Comparison of ENCODE assay signal across 14 cellular contexts in genomic region chr15:100615801-100616200, GRCh38. TPM values are rescaled to one million over a fixed set of nuclear protein-coding genes. Genes with fewer than 3 reads are reported as not detected.
A peak's percentile ranks its signal among the peaks of the same experiment; 100 is the strongest.
DNase-seq lines count a peak whose midpoint lies in the region; TF ChIP-seq lines count a peak whose summit lies in the region.
"Had no signal": no experiment of that assay in that cellular context is flagged by ENCODE, and none has a peak within 500 bp of the region (broad histone marks: within the 10 kb centered on the region; RNA-seq: fewer than 3 reads in every experiment).

No MANE protein-coding gene starts in this region.

- H3K4me1 ChIP-seq in breast epithelium = no peaks in the 10 kb centered on the region
- H3K4me1 ChIP-seq in mucosa of rectum (ENCODE audit: control insufficient read depth in 2 of 2, insufficient read depth in 2 of 2, low read length in 2 of 2) = peaks cover 18 to 27% of the 10 kb centered on the region in 2 donors
- H3K4me1 ChIP-seq: BLaER1 had no signal

- no TSS peak for BruUV-seq in MCF 10A (replicated peaks; lab: Mats Ljungman, UMichigan)
- BruUV-seq in Calu3 (replicated peaks; lab: Mats Ljungman, UMichigan) = no TSS peak

- TF ChIP-seq CTCF in MCF 10A (IDR thresholded peaks at IDR 0.05; ENCODE audit: unreplicated experiment) = no peak
- TF ChIP-seq CTCF in breast epithelium (IDR thresholded peaks at IDR 0.05) = no peak
- TF ChIP-seq CTCF in Calu3 (IDR thresholded peaks at IDR 0.05; ENCODE audit: unreplicated experiment) = no peak

- POLR2A ChIA-PET in MCF 10A (lab: Yijun Ruan, JAX) = interaction anchor here (0.5 kb wide), 1 partner anchor 1137 kb away, joined by 3 read pairs; no protein-coding TSS in a partner anchor

- H3K27me3 ChIP-seq in breast epithelium (no peaks in the 10 kb centered on the region), mucosa of rectum (ENCODE audit: control insufficient read depth in 2 of 2, insufficient read depth in 2 of 2, low read length in 2 of 2) (no peaks in the 10 kb centered on the region)
- H3K27me3 ChIP-seq: BLaER1 had no signal

- H3K36me3 Mint-ChIP-seq in MCF 10A (ENCODE audit: insufficient read depth, unreplicated experiment) (peaks cover 68% of the 10 kb centered on the region), Calu3 (ENCODE audit: insufficient read depth, unreplicated experiment) (peaks cover 26% of the 10 kb centered on the region)

- CTCF ChIA-PET in MCF 10A (lab: Yijun Ruan, JAX) = interaction anchor here (0.6 to 1.7 kb wide), 5 partner anchors 9 to 421 kb away, joined by 3 to 10 read pairs (median 5); no protein-coding TSS in a partner anchor
- CTCF ChIA-PET in Calu3 (lab: Charles Lee) = no interaction called here

- intact Hi-C loops in MCF 10A (cut with micrococcal nuclease) (no loop called here), breast epithelium (cut with DNase I; ENCODE audit: low total_unique reads) (no loop called here), Calu3 (cut with micrococcal nuclease; ENCODE audit: unreplicated experiment) (no loop called here)

- H3K27ac Mint-ChIP-seq in MCF 10A (ENCODE audit: low read depth, unreplicated experiment) = peak overlapping the region; percentile 63
- H3K27ac Mint-ChIP-seq in Calu3 (ENCODE audit: unreplicated experiment) = no peak overlapping the region
- H3K27ac Mint-ChIP-seq: GM23338 had no signal

- H3K4me3 ChIP-seq in breast epithelium (no peak overlapping the region), mucosa of rectum (ENCODE audit: low read length in 2 of 2) (no peak overlapping the region)
- H3K4me3 ChIP-seq: BLaER1, GM23338 had no signal

- H3K9me3 Mint-ChIP-seq in MCF 10A (ENCODE audit: unreplicated experiment) (no peaks in the 10 kb centered on the region), Calu3 (ENCODE audit: low read depth, unreplicated experiment) (no peaks in the 10 kb centered on the region)
- H3K9me3 Mint-ChIP-seq: GM23338 had no signal

- H3K9ac ChIP-seq in mucosa of rectum (ENCODE audit: low read depth in 1 of 2, low read length in 2 of 2) = no peak overlapping the region
- H3K9ac ChIP-seq: BLaER1 had no signal

- H3K27me3 Mint-ChIP-seq in MCF 10A (ENCODE audit: insufficient read depth, unreplicated experiment) (no peaks in the 10 kb centered on the region), Calu3 (ENCODE audit: unreplicated experiment) (no peaks in the 10 kb centered on the region)

- H3K9me3 ChIP-seq in breast epithelium = no peaks in the 10 kb centered on the region
- no peaks in the 10 kb centered on the region for H3K9me3 ChIP-seq in mucosa of rectum (ENCODE audit: control insufficient read depth in 2 of 2, low read length in 2 of 2)
- H3K9me3 ChIP-seq: BLaER1 had no signal

- no peak for TF ChIP-seq POLR2A in breast epithelium (IDR thresholded peaks at IDR 0.05)

- H3K4me3 Mint-ChIP-seq in MCF 10A (ENCODE audit: unreplicated experiment) = no peak overlapping the region
- H3K4me3 Mint-ChIP-seq in Calu3 (ENCODE audit: low read depth, unreplicated experiment) = no peak overlapping the region
- H3K4me3 Mint-ChIP-seq: GM23338 had no signal

- H3K36me3 ChIP-seq in breast epithelium (peaks cover 5% of the 10 kb centered on the region), mucosa of rectum (ENCODE audit: control insufficient read depth in 2 of 2, insufficient read depth in 2 of 2, low read length in 2 of 2) (peaks cover 23 to 35% of the 10 kb centered on the region in 2 donors)

- H3K27ac ChIP-seq in breast epithelium (no peak overlapping the region), mucosa of rectum (ENCODE audit: low read depth in 2 of 2, low read length in 2 of 2) (peak overlapping the region; percentile 56 to 69)
- H3K27ac ChIP-seq: 22Rv1, BLaER1, HL-60 had no signal

- DNase-seq in MCF 10A (ENCODE audit: unreplicated experiment) = no peak
- no peak for DNase-seq in breast epithelium (ENCODE audit: low spot score in 2 of 2)
- peak; percentile 23 for DNase-seq in fibroblast of peridontal ligament (ENCODE audit: extremely low read depth)
- no peak for DNase-seq in NCI-H146 (lab: John Stamatoyannopoulos, UW)
- no peak for DNase-seq in Calu3
- DNase-seq in NCI-H2196 (lab: John Stamatoyannopoulos, UW; ENCODE audit: unreplicated experiment) = no peak
- DNase-seq: AML-193, DMS 273 treated with DMSO at 0.1 percent for 48 hours, H7 had no signal

- no peaks in the 10 kb centered on the region for H3K4me1 Mint-ChIP-seq in MCF 10A (ENCODE audit: insufficient read depth, unreplicated experiment)
- H3K4me1 Mint-ChIP-seq in Calu3 (ENCODE audit: low read depth, unreplicated experiment) = no peaks in the 10 kb centered on the region
- H3K4me1 Mint-ChIP-seq: GM23338 had no signal

RNA-seq across cellular contexts. Expression of gene ASB7, which starts 13.4 kb away (rescaled TPM):
- total RNA-seq in MCF 10A (2022) (14.3 and 19.2 TPM in 2 replicates), breast epithelium (10 to 100 TPM; 10.7 to 17.1 (median 12.1) TPM), Calu3 (2022) (19.4 and 23.0 TPM in 2 replicates)

RNA-seq across cellular contexts. Expression of gene LINS1, which starts 13.8 kb away (rescaled TPM):
- 13.9 and 15.1 TPM in 2 replicates for total RNA-seq in MCF 10A (2022)
- total RNA-seq in breast epithelium = 10 to 100 TPM; 16.3 to 70.4 (median 31.5) TPM
- total RNA-seq in Calu3 (2022) = 25.0 and 25.2 TPM in 2 replicates

Comparison
In these comparisons a context has a peak if more than half of its experiments do, and no peak if none do; other contexts are left out.
1. H3K27ac ChIP-seq: peak in mucosa of rectum (2 of 2); none in breast epithelium (0 of 2).